In the genomic region with DNA sequence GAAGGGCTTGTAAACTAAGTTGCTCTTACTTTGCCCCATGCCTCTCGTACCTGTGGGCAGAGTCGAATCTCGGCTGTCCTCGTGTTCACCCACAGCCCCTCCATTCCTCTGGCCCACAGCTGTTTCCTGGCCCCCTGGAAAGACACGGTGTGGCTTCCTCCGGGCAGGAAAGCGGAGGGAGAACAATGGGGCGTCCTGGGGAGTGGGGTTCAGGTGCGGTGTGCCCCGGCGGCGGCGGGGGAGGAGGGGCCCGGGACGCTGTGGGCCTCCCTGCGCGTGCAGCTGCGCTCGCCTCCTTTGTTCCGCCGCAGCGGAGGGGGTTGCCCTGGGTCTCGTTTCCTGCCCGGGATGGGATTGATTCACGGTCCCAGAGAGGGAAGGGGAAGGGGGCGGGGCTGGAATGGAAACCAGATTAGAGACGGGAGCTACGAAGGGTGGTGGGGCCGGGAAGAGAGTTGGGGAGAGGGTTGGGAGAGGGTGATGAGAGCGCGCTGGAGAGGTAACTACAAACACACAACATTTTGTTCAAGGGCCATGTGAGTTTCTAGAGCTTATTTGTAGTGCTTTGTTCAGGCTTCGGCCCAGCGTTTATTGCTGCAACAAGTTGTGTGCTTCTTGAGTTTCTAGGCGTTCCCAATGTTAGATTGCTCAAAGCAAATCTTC, we compare ENCODE assay signal across 1 cellular context.
TF ChIP-seq lines count a peak whose summit lies in the region.

No MANE protein-coding gene starts in this region.

TF ChIP-seq in HepG2, 621 proteins besides CTCF, POLR2A, EP300 and RAD21 (continued from another document and continues in another):
- TF ChIP-seq, protein P1, sequence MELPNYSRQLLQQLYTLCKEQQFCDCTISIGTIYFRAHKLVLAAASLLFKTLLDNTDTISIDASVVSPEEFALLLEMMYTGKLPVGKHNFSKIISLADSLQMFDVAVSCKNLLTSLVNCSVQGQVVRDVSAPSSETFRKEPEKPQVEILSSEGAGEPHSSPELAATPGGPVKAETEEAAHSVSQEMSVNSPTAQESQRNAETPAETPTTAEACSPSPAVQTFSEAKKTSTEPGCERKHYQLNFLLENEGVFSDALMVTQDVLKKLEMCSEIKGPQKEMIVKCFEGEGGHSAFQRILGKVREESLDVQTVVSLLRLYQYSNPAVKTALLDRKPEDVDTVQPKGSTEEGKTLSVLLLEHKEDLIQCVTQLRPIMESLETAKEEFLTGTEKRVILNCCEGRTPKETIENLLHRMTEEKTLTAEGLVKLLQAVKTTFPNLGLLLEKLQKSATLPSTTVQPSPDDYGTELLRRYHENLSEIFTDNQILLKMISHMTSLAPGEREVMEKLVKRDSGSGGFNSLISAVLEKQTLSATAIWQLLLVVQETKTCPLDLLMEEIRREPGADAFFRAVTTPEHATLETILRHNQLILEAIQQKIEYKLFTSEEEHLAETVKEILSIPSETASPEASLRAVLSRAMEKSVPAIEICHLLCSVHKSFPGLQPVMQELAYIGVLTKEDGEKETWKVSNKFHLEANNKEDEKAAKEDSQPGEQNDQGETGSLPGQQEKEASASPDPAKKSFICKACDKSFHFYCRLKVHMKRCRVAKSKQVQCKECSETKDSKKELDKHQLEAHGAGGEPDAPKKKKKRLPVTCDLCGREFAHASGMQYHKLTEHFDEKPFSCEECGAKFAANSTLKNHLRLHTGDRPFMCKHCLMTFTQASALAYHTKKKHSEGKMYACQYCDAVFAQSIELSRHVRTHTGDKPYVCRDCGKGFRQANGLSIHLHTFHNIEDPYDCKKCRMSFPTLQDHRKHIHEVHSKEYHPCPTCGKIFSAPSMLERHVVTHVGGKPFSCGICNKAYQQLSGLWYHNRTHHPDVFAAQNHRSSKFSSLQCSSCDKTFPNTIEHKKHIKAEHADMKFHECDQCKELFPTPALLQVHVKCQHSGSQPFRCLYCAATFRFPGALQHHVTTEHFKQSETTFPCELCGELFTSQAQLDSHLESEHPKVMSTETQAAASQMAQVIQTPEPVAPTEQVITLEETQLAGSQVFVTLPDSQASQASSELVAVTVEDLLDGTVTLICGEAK (IDR thresholded peaks at IDR 0.05), result no peak
- TF ChIP-seq, protein P1 (CRISPR knock-in tag; IDR thresholded peaks at IDR 0.05), result no peak; the same call in 1 of the 2 replicates
- TF ChIP-seq SKI (IDR thresholded peaks at IDR 0.05; ENCODE audit: partially characterized antibody) (no peak), ZNF251 (CRISPR knock-in tag; IDR thresholded peaks at IDR 0.05) (no peak; the same call in 1 of the 2 replicates), ZNF607 (CRISPR knock-in tag; IDR thresholded peaks at IDR 0.05; ENCODE audit: borderline replicate concordance) (no peak), IRX3 (CRISPR knock-in tag; IDR thresholded peaks at IDR 0.05; ENCODE audit: borderline replicate concordance, low read depth) (no peak), RBAK (CRISPR knock-in tag; IDR thresholded peaks at IDR 0.05) (no peak), RFX5 (IDR thresholded peaks at IDR 0.05; ENCODE audit: low read depth, low read length) (no peak), MED13 (CRISPR knock-in tag; IDR thresholded peaks at IDR 0.05) (no peak), POLR2AphosphoS2 (IDR thresholded peaks at IDR 0.05; ENCODE audit: low read depth, low read length) (no peak), FOXC1 (CRISPR knock-in tag; IDR thresholded peaks at IDR 0.05; ENCODE audit: borderline replicate concordance) (no peak; the same call in none of the 2 replicates), ZNF335 (CRISPR knock-in tag; IDR thresholded peaks at IDR 0.05) (peak; percentile 80), ZFP62 (CRISPR knock-in tag; IDR thresholded peaks at IDR 0.05) (no peak), SRSF9 (IDR thresholded peaks at IDR 0.05; ENCODE audit: borderline replicate concordance, insufficient read depth, low read depth, low read length, poor library complexity, severe bottlenecking) (no peak), ZNF510 (CRISPR knock-in tag; IDR thresholded peaks at IDR 0.05; ENCODE audit: low read depth) (no peak; the same call in 1 of the 2 replicates), EZH2 (conservative IDR thresholded peaks at IDR 0.05; ENCODE audit: low read depth, low read length) (no peak), ZNF446 (CRISPR knock-in tag; IDR thresholded peaks at IDR 0.05) (0 out of 2 replicates have a peak, but pooled peaks have one; percentile 74), ZNF556 (CRISPR knock-in tag; IDR thresholded peaks at IDR 0.05; ENCODE audit: borderline replicate concordance) (peak; percentile 46; the same call in 1 of the 2 replicates), ARID2 (CRISPR knock-in tag; IDR thresholded peaks at IDR 0.05; ENCODE audit: borderline replicate concordance) (peak; percentile 81; the same call in 1 of the 2 replicates), JUND (CRISPR knock-in tag; IDR thresholded peaks at IDR 0.05) (peak; percentile 51), FOXK1 (CRISPR knock-in tag; IDR thresholded peaks at IDR 0.05; ENCODE audit: borderline replicate concordance, low read depth) (no peak), ZNF180 (CRISPR knock-in tag; IDR thresholded peaks at IDR 0.05; ENCODE audit: borderline replicate concordance, low read depth) (0 out of 2 replicates have a peak, but pooled peaks have one; percentile 74), MXD4 (CRISPR knock-in tag; IDR thresholded peaks at IDR 0.05) (peak; percentile 67; the same call in 1 of the 2 replicates), ZNF772 (CRISPR knock-in tag; IDR thresholded peaks at IDR 0.05) (no peak; the same call in 1 of the 2 replicates), FOXA3 (CRISPR knock-in tag; IDR thresholded peaks at IDR 0.05) (peak; percentile 54), ZMAT3 (CRISPR knock-in tag; conservative IDR thresholded peaks at IDR 0.05) (no peak; the same call in 1 of the 2 replicates), KDM6A (CRISPR knock-in tag; IDR thresholded peaks at IDR 0.05; ENCODE audit: low read depth) (no peak), AGO2 (optimal IDR thresholded peaks at IDR 0.05; ENCODE audit: low read depth, low read length) (peak; percentile 71)
- TF ChIP-seq, protein P2, sequence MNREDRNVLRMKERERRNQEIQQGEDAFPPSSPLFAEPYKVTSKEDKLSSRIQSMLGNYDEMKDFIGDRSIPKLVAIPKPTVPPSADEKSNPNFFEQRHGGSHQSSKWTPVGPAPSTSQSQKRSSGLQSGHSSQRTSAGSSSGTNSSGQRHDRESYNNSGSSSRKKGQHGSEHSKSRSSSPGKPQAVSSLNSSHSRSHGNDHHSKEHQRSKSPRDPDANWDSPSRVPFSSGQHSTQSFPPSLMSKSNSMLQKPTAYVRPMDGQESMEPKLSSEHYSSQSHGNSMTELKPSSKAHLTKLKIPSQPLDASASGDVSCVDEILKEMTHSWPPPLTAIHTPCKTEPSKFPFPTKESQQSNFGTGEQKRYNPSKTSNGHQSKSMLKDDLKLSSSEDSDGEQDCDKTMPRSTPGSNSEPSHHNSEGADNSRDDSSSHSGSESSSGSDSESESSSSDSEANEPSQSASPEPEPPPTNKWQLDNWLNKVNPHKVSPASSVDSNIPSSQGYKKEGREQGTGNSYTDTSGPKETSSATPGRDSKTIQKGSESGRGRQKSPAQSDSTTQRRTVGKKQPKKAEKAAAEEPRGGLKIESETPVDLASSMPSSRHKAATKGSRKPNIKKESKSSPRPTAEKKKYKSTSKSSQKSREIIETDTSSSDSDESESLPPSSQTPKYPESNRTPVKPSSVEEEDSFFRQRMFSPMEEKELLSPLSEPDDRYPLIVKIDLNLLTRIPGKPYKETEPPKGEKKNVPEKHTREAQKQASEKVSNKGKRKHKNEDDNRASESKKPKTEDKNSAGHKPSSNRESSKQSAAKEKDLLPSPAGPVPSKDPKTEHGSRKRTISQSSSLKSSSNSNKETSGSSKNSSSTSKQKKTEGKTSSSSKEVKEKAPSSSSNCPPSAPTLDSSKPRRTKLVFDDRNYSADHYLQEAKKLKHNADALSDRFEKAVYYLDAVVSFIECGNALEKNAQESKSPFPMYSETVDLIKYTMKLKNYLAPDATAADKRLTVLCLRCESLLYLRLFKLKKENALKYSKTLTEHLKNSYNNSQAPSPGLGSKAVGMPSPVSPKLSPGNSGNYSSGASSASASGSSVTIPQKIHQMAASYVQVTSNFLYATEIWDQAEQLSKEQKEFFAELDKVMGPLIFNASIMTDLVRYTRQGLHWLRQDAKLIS (CRISPR knock-in tag; IDR thresholded peaks at IDR 0.05), result 0 out of 2 replicates have a peak, but pooled peaks have one; percentile 58
- TF ChIP-seq, protein P3, sequence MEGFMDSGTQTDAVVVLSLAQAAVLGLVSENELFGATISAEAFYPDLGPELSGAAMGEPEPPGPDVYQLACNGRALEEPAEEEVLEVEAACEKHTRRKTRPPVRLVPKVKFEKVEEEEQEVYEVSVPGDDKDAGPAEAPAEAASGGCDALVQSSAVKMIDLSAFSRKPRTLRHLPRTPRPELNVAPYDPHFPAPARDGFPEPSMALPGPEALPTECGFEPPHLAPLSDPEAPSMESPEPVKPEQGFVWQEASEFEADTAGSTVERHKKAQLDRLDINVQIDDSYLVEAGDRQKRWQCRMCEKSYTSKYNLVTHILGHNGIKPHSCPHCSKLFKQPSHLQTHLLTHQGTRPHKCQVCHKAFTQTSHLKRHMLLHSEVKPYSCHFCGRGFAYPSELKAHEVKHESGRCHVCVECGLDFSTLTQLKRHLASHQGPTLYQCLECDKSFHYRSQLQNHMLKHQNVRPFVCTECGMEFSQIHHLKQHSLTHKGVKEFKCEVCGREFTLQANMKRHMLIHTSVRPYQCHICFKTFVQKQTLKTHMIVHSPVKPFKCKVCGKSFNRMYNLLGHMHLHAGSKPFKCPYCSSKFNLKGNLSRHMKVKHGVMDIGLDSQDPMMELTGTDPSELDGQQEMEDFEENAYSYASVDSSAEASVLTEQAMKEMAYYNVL (CRISPR knock-in tag; IDR thresholded peaks at IDR 0.05; ENCODE audit: borderline replicate concordance), result peak; percentile 55; the same call in 1 of the 2 replicates
- TF ChIP-seq, protein P4, sequence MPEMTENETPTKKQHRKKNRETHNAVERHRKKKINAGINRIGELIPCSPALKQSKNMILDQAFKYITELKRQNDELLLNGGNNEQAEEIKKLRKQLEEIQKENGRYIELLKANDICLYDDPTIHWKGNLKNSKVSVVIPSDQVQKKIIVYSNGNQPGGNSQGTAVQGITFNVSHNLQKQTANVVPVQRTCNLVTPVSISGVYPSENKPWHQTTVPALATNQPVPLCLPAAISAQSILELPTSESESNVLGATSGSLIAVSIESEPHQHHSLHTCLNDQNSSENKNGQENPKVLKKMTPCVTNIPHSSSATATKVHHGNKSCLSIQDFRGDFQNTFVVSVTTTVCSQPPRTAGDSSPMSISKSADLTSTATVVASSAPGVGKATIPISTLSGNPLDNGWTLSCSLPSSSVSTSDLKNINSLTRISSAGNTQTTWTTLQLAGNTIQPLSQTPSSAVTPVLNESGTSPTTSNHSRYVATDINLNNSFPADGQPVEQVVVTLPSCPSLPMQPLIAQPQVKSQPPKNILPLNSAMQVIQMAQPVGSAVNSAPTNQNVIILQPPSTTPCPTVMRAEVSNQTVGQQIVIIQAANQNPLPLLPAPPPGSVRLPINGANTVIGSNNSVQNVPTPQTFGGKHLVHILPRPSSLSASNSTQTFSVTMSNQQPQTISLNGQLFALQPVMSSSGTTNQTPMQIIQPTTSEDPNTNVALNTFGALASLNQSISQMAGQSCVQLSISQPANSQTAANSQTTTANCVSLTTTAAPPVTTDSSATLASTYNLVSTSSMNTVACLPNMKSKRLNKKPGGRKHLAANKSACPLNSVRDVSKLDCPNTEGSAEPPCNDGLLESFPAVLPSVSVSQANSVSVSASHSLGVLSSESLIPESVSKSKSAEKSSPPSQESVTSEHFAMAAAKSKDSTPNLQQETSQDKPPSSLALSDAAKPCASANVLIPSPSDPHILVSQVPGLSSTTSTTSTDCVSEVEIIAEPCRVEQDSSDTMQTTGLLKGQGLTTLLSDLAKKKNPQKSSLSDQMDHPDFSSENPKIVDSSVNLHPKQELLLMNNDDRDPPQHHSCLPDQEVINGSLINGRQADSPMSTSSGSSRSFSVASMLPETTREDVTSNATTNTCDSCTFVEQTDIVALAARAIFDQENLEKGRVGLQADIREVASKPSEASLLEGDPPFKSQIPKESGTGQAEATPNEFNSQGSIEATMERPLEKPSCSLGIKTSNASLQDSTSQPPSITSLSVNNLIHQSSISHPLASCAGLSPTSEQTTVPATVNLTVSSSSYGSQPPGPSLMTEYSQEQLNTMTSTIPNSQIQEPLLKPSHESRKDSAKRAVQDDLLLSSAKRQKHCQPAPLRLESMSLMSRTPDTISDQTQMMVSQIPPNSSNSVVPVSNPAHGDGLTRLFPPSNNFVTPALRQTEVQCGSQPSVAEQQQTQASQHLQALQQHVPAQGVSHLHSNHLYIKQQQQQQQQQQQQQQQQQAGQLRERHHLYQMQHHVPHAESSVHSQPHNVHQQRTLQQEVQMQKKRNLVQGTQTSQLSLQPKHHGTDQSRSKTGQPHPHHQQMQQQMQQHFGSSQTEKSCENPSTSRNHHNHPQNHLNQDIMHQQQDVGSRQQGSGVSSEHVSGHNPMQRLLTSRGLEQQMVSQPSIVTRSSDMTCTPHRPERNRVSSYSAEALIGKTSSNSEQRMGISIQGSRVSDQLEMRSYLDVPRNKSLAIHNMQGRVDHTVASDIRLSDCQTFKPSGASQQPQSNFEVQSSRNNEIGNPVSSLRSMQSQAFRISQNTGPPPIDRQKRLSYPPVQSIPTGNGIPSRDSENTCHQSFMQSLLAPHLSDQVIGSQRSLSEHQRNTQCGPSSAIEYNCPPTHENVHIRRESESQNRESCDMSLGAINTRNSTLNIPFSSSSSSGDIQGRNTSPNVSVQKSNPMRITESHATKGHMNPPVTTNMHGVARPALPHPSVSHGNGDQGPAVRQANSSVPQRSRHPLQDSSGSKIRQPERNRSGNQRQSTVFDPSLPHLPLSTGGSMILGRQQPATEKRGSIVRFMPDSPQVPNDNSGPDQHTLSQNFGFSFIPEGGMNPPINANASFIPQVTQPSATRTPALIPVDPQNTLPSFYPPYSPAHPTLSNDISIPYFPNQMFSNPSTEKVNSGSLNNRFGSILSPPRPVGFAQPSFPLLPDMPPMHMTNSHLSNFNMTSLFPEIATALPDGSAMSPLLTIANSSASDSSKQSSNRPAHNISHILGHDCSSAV (CRISPR knock-in tag; IDR thresholded peaks at IDR 0.05; ENCODE audit: borderline replicate concordance), result 0 out of 2 replicates have a peak, but pooled peaks have one; percentile 27
